1 cellular context compared by ENCODE assay signal in the genomic region with DNA sequence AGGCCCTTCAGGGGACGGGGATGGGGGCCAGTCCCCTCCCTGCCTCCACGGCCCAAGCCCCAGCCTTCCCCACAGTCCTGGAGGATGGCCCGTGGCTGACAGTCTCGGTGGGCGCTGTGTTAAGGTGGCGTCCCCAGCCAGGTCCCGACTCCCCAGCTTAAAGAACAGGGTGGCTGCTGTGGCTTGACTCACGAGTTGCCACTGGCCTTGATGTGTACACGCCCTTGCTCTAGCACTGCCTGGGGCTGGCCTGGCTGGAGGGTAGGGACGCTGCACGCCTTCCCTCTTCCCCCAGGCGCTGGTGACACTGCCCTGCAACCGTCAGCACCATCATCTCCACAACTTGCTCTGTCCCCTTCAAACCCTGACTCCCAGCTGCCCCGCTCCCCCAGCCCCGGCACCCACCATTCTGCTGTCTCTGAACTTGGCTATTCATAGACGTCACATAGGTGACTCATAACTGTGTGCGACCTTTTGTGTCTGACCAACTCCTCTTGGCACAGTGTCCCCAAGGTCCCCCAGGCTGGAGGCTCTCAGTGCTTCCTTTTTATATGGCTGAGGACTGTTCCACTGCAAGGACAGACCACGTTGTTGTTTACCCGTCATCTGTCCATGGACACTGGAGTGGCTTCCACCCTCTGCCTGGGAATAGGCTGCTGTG.
TF ChIP-seq lines count a peak whose summit lies in the region.

No MANE protein-coding gene starts in this region.

TF ChIP-seq in IMR-90, 13 proteins besides CTCF, POLR2A, EP300 and RAD21:
- TF ChIP-seq, protein P1, sequence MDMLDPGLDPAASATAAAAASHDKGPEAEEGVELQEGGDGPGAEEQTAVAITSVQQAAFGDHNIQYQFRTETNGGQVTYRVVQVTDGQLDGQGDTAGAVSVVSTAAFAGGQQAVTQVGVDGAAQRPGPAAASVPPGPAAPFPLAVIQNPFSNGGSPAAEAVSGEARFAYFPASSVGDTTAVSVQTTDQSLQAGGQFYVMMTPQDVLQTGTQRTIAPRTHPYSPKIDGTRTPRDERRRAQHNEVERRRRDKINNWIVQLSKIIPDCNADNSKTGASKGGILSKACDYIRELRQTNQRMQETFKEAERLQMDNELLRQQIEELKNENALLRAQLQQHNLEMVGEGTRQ (IDR thresholded peaks at IDR 0.05; ENCODE audit: low read depth, low read length): no peak
- TF ChIP-seq MAZ (IDR thresholded peaks at IDR 0.05; ENCODE audit: borderline replicate concordance, low read depth, low read length) (no peak), RFX5 (IDR thresholded peaks at IDR 0.05; ENCODE audit: low read depth, low read length) (no peak), MXI1 (IDR thresholded peaks at IDR 0.05; ENCODE audit: borderline replicate concordance, low read depth, low read length) (no peak)
